Comparison of ENCODE assay signal across 18 cellular contexts in genomic region chr2:98882971-98883779, GRCh38. TPM values are rescaled to one million over a fixed set of nuclear protein-coding genes. Genes with fewer than 3 reads are reported as not detected.
"Had no signal": no experiment of that assay in that cellular context is flagged by ENCODE, and none has a peak within 500 bp of the region (broad histone marks: within the 10 kb centered on the region; RNA-seq: fewer than 3 reads in every experiment).

No MANE protein-coding gene starts in this region.

- DNase-seq: activated B cell treated with CpG ODN at 0.5 μM for 24 hours; activated CD4-positive, alpha-beta T cell treated with anti-CD3 and anti-CD28 coated beads, Interleukin-2, amount 10 ng/mL, durations not matched to agents 24 days and 14 days; activated gamma-delta T cell; endodermal cell; gastrocnemius medialis; mesendoderm; naive thymus-derived CD4-positive, alpha-beta T cell; right cardiac atrium; small intestine; stimulated activated CD4-positive, alpha-beta T cell treated with anti-CD3 and anti-CD28 coated beads, Interleukin-4, amount 100 ng/mL, for 1 hour; stimulated activated naive CD8-positive, alpha-beta T cell treated with anti-CD3 and anti-CD28 coated beads, Interleukin-15, amount 100 ng/mL, for 72 hours; T-cell had no signal

- H3K4me2 ChIP-seq: neural progenitor cell had no signal

- H3K27ac ChIP-seq: epithelial cell of prostate, gastrocnemius medialis, neural progenitor cell, prostate gland, thoracic aorta had no signal

- H3K4me3 Mint-ChIP-seq: activated B cell treated with CpG ODN at 0.5 μM for 24 hours; activated CD4-positive, alpha-beta T cell treated with anti-CD3 and anti-CD28 coated beads, Interleukin-2, amount 10 ng/mL, durations not matched to agents 24 days and 14 days; activated naive CD4-positive, alpha-beta T cell treated with anti-CD3 and anti-CD28 coated beads, Interleukin-2, amount 50 U/mL, for 24 hours; endodermal cell; naive thymus-derived CD4-positive, alpha-beta T cell; neural progenitor cell; stimulated activated naive CD8-positive, alpha-beta T cell treated with anti-CD3 and anti-CD28 coated beads, Interleukin-15, amount 100 ng/mL, for 72 hours; T-cell had no signal

- H3K4me1 ChIP-seq: gastrocnemius medialis, neural progenitor cell, prostate gland had no signal

- H3K27me3 ChIP-seq: gastrocnemius medialis, neural progenitor cell had no signal

- H3K36me3 Mint-ChIP-seq: neural progenitor cell had no signal

- H3K27ac Mint-ChIP-seq: activated B cell treated with CpG ODN at 0.5 μM for 24 hours; activated CD4-positive, alpha-beta T cell treated with anti-CD3 and anti-CD28 coated beads, Interleukin-2, amount 10 ng/mL, durations not matched to agents 24 days and 14 days; activated naive CD4-positive, alpha-beta T cell treated with anti-CD3 and anti-CD28 coated beads, Interleukin-2, amount 50 U/mL, for 24 hours; endodermal cell; naive thymus-derived CD4-positive, alpha-beta T cell; neural progenitor cell; stimulated activated naive CD8-positive, alpha-beta T cell treated with anti-CD3 and anti-CD28 coated beads, Interleukin-15, amount 100 ng/mL, for 72 hours; T-cell had no signal

- ATAC-seq: gastrocnemius medialis; naive thymus-derived CD4-positive, alpha-beta T cell; right cardiac atrium; stimulated activated naive CD8-positive, alpha-beta T cell treated with anti-CD3 and anti-CD28 coated beads, Interleukin-15, amount 100 ng/mL, for 72 hours; T-cell had no signal

- H3K36me3 ChIP-seq: gastrocnemius medialis, neural progenitor cell, prostate gland, thoracic aorta had no signal

- H3K4me1 Mint-ChIP-seq: activated B cell treated with CpG ODN at 0.5 μM for 24 hours; activated CD4-positive, alpha-beta T cell treated with anti-CD3 and anti-CD28 coated beads, Interleukin-2, amount 10 ng/mL, durations not matched to agents 24 days and 14 days; activated naive CD4-positive, alpha-beta T cell treated with anti-CD3 and anti-CD28 coated beads, Interleukin-2, amount 50 U/mL, for 24 hours; endodermal cell; neural progenitor cell; stimulated activated naive CD8-positive, alpha-beta T cell treated with anti-CD3 and anti-CD28 coated beads, Interleukin-15, amount 100 ng/mL, for 72 hours; T-cell had no signal

- H3K9me3 ChIP-seq: prostate gland had no signal

- H3K27me3 Mint-ChIP-seq: stimulated activated naive CD8-positive, alpha-beta T cell treated with anti-CD3 and anti-CD28 coated beads, Interleukin-15, amount 100 ng/mL, for 72 hours had no signal

- H3K4me3 ChIP-seq: gastrocnemius medialis, neural progenitor cell, prostate gland, thoracic aorta had no signal

- H2AFZ ChIP-seq: neural progenitor cell had no signal

RNA-seq across cellular contexts. Expression of gene CRACDL, which starts 52.9 kb away (rescaled TPM):
- total RNA-seq: activated B cell treated with CpG ODN at 0.5 μM for 24 hours, osteoblast had no signal
